In the genomic region with DNA sequence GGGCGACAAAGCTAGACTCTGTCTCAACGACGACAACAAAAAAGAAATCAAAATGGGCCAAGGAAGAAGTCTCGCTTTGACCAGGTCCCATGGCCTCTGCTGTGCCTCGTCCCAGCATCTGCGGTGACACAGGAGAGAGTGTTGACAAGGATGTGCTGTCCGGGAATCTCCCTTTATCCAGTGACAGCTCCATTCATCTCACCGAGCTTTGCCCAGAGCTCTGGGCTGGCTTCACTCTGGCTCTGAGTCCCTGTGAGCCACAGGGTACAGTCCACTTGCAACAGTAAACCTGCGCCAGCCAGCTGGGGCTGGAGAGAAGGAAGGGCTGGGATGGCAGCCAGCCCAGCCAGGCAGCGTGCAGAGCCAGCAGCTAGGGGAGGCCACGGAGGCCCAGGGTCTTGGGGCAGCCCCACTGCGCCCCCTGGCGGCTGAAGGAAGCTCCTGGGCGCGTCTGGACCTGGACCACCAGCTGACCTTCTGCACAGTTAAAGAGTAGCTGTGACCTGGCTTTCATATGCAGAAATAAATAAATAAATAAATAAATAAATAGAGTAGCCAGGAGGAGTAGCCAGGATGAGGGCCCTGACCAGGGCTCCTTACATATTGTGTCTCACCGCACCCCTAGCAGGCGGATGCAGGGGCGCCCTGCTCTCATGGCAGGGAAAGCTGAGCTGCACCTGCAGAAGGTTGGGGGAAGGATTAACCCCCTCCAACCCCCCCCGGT, we compare ENCODE assay signal across 8 cellular contexts. TPM values are rescaled to one million over a fixed set of nuclear protein-coding genes. Genes with fewer than 3 reads are reported as not detected.
DNase-seq lines count a peak whose midpoint lies in the region; ATAC-seq and TF ChIP-seq lines count a peak whose summit lies in the region.

No MANE protein-coding gene starts in this region.

- peak overlapping the region; percentile 67 to 79 for H3K27ac ChIP-seq in right atrium auricular region

- no peaks in the 10 kb centered on the region for H3K27me3 Mint-ChIP-seq in T-helper 2 cell treated with Interferon-gamma antibody and Interleukin-4, amounts not matched to agents 5 μg/mL and 100 μg/mL, for 36 hours (ENCODE audit: low read depth)

- H3K36me3 ChIP-seq in right atrium auricular region: no peaks in the 10 kb centered on the region

- H3K4me1 Mint-ChIP-seq in T-helper 2 cell treated with Interferon-gamma antibody and Interleukin-4, amounts not matched to agents 5 μg/mL and 100 μg/mL, for 36 hours (ENCODE audit: low read depth): peaks cover 6% of the 10 kb centered on the region

- H3K4me1 ChIP-seq in right atrium auricular region: peaks cover 0 to 38% of the 10 kb centered on the region in 2 donors

- H3K9me3 ChIP-seq in right atrium auricular region: no peaks in the 10 kb centered on the region

- TF ChIP-seq CTCF in GM20000 (IDR thresholded peaks at IDR 0.05; ENCODE audit: extremely low read depth, missing control alignments) (peak; percentile 80), right atrium auricular region (IDR thresholded peaks at IDR 0.05) (peak; percentile 89 to 97), retinal pigment epithelial cell (conservative IDR thresholded peaks at IDR 0.05; ENCODE audit: low read depth, low read length) (peak; percentile 94)

- no peaks in the 10 kb centered on the region for H3K9me3 Mint-ChIP-seq in T-helper 2 cell treated with Interferon-gamma antibody and Interleukin-4, amounts not matched to agents 5 μg/mL and 100 μg/mL, for 36 hours

- H3K4me3 Mint-ChIP-seq in T-helper 2 cell treated with Interferon-gamma antibody and Interleukin-4, amounts not matched to agents 5 μg/mL and 100 μg/mL, for 36 hours: no peak overlapping the region

- no peak overlapping the region for H3K27ac Mint-ChIP-seq in T-helper 2 cell treated with Interferon-gamma antibody and Interleukin-4, amounts not matched to agents 5 μg/mL and 100 μg/mL, for 36 hours

- H3K4me3 ChIP-seq in right atrium auricular region (no peak overlapping the region), retinal pigment epithelial cell (ENCODE audit: low read length) (no peak overlapping the region)

- no peaks in the 10 kb centered on the region for H3K27me3 ChIP-seq in right atrium auricular region

- no peaks in the 10 kb centered on the region for H3K36me3 Mint-ChIP-seq in T-helper 2 cell treated with Interferon-gamma antibody and Interleukin-4, amounts not matched to agents 5 μg/mL and 100 μg/mL, for 36 hours (ENCODE audit: low read depth)

- peak; percentile 94 for DNase-seq in AG08396 (ENCODE audit: low spot score)
- DNase-seq in GM20000 (ENCODE audit: low spot score): peak; percentile 84
- DNase-seq in NCI-H146 (lab: John Stamatoyannopoulos, UW): peak; percentile 76
- peak; percentile 66 for DNase-seq in T-helper 2 cell treated with Interferon-gamma antibody and Interleukin-4, amounts not matched to agents 5 μg/mL and 100 μg/mL, for 36 hours (ENCODE audit: low spot score)
- DNase-seq in anterior cingulate cortex (lab: John Stamatoyannopoulos, UW): peak in 57 of 58 donors; percentile 24 to 94 (median 84)
- DNase-seq in right atrium auricular region (ENCODE audit: low spot score): peak; percentile 91
- peak; percentile 82 for DNase-seq in retinal pigment epithelial cell (ENCODE audit: low read depth)

- no peak for ATAC-seq in HG02571 (IDR thresholded peaks at IDR 0.05; ENCODE audit: unreplicated experiment)

RNA-seq across cellular contexts. Expression of a gene that starts 29.7 kb away (rescaled TPM):
- total RNA-seq in right atrium auricular region: 100 to 1,000 TPM; 149 to 334 TPM

RNA-seq across cellular contexts. Expression of a gene that starts 31.4 kb away (rescaled TPM):
- total RNA-seq in right atrium auricular region: 100 to 1,000 TPM in 1 of 2 donors, 10 to 100 TPM in 1; 99.8 to 125 TPM
